ENCODE assay signal across 7 cellular contexts in the genomic region with DNA sequence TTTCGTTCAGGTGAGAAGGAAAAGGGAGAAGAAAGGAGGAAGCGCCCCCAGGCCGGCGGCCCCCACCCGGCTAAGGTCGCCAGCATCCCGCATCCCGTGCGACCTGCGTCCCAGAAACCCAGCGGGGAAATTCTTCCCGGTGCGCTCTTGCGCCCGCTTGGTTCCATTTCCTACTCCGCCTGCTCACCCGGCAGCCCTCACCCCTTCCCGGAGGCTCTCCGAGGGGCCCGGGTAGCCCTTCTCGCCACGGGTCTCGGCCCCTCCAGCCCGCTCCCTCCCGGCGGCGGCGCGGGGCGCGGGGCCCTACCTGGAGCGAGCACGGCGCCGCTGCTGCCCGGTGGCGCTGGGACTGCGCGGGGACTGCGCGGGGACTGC. TPM values are rescaled to one million over a fixed set of nuclear protein-coding genes. Genes with fewer than 3 reads are reported as not detected.
DNase-seq lines count a peak whose midpoint lies in the region; ATAC-seq and TF ChIP-seq lines count a peak whose summit lies in the region.

Gene PRKCQ (minus strand): TSS at position 373 of the 375 bp plus-strand sequence. CDS start 65,141 bp downstream, outside the sequence.

- 0 to 1% (median 1%) methylated on average over 13 to 41 of the region's 41 CpGs for WGBS in ovary, 3 donors

- no peaks in the 10 kb centered on the region for H3K27me3 ChIP-seq in ovary
- peaks cover 34% of the 10 kb centered on the region; the same call in 1 of the 2 replicates for H3K27me3 ChIP-seq in PC-3 (ENCODE audit: low read length)

- no peak within 1 kb of the TSS for H3K9ac ChIP-seq in PC-3 (ENCODE audit: low read length)

- DNase-seq in fibroblast of mammary gland (ENCODE audit: low read depth), result no peak
- peak in 4 of 5 donors; percentile 21 to 64 (median 34) for DNase-seq in ovary
- DNase-seq in PC-3, result no peak

- H3K27ac ChIP-seq in ovary (peak within 1 kb of the TSS in 1 of 2 donors; percentile 58), PC-3 (ENCODE audit: low read length) (no peak within 1 kb of the TSS)

- H3K36me3 ChIP-seq in ovary, result no peaks in the 10 kb centered on the region
- H3K36me3 ChIP-seq in PC-3 (ENCODE audit: low read depth, low read length), result no peaks in the 10 kb centered on the region

- no TSS peak for BruUV-seq in PC-3 (replicated peaks; lab: Mats Ljungman, UMichigan)

- no peak within 1 kb of the TSS for H3K4me2 ChIP-seq in PC-3 (ENCODE audit: low read length)

- no peak for TF ChIP-seq POLR2A in ovary (IDR thresholded peaks at IDR 0.05)

- ATAC-seq in GM18519 (IDR thresholded peaks at IDR 0.05; ENCODE audit: low FRiP score, unreplicated experiment) (peak; percentile 21), HG02678 (IDR thresholded peaks at IDR 0.05; ENCODE audit: unreplicated experiment) (peak; percentile 38), SK-N-SH treated with all-trans-retinoic acid at 6 μM for 48 hours (peak; percentile 50), HG02970 (IDR thresholded peaks at IDR 0.05; ENCODE audit: low FRiP score, unreplicated experiment) (no peak), PC-3 (no peak)

- no peaks in the 10 kb centered on the region for H3K79me2 ChIP-seq in PC-3 (ENCODE audit: low read length)

- TF ChIP-seq CTCF in fibroblast of mammary gland (conservative IDR thresholded peaks at IDR 0.05; ENCODE audit: control insufficient read depth, insufficient read depth, low read depth, low read length) (no peak), ovary (IDR thresholded peaks at IDR 0.05) (no peak), PC-3 (conservative IDR thresholded peaks at IDR 0.05; ENCODE audit: low read depth, low read length) (no peak)

- intact Hi-C loops in ovary (cut with DNase I), result no loop called here
- intact Hi-C loops in PC-3 (cut with micrococcal nuclease), result no loop called here

- no peaks in the 10 kb centered on the region for H3K9me2 ChIP-seq in PC-3 (replicated peaks; ENCODE audit: low read length)

- CTCF ChIA-PET in PC-3 (lab: Charles Lee), result no interaction called here

- H3K9me3 ChIP-seq in ovary, result no peaks in the 10 kb centered on the region
- no peaks in the 10 kb centered on the region for H3K9me3 ChIP-seq in PC-3 (ENCODE audit: low read length)

- TF ChIP-seq EP300 in ovary (IDR thresholded peaks at IDR 0.05), result no peak

- H3K4me3 ChIP-seq in fibroblast of mammary gland (ENCODE audit: control insufficient read depth, low read depth, low read length) (peak within 1 kb of the TSS; percentile 39), ovary (peak within 1 kb of the TSS; percentile 72), PC-3 (ENCODE audit: low read length) (no peak within 1 kb of the TSS)

- no peaks in the 10 kb centered on the region for H3F3A ChIP-seq in PC-3 (ENCODE audit: low read length, unreplicated experiment)

- H3K4me1 ChIP-seq in ovary (ENCODE audit: insufficient read depth) (peaks cover 2% of the 10 kb centered on the region), PC-3 (ENCODE audit: insufficient read depth, low read length) (no peaks in the 10 kb centered on the region)

- H2AFZ ChIP-seq in PC-3 (ENCODE audit: low read length), result no peak within 1 kb of the TSS

- POLR2A ChIA-PET in PC-3 (lab: Charles Lee; ENCODE audit: unreplicated experiment), result no interaction called here

- no peaks in the 10 kb centered on the region for H4K20me1 ChIP-seq in PC-3 (ENCODE audit: low read length)

TF ChIP-seq in SK-N-SH treated with all-trans-retinoic acid at 6 μM for 48 hours, 23 proteins besides CTCF, POLR2A, EP300 and RAD21:
- TF ChIP-seq, protein P1, sequence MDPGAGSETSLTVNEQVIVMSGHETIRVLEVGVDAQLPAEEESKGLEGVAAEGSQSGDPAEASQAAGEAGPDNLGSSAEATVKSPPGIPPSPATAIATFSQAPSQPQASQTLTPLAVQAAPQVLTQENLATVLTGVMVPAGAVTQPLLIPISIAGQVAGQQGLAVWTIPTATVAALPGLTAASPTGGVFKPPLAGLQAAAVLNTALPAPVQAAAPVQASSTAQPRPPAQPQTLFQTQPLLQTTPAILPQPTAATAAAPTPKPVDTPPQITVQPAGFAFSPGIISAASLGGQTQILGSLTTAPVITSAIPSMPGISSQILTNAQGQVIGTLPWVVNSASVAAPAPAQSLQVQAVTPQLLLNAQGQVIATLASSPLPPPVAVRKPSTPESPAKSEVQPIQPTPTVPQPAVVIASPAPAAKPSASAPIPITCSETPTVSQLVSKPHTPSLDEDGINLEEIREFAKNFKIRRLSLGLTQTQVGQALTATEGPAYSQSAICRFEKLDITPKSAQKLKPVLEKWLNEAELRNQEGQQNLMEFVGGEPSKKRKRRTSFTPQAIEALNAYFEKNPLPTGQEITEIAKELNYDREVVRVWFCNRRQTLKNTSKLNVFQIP (CRISPR knock-in tag; IDR thresholded peaks at IDR 0.05; ENCODE audit: borderline replicate concordance, low read depth), result no peak
- TF ChIP-seq ESRRG (CRISPR knock-in tag; IDR thresholded peaks at IDR 0.05) (no peak), ZNF8 (CRISPR knock-in tag; IDR thresholded peaks at IDR 0.05) (no peak), CSRNP3 (CRISPR knock-in tag; IDR thresholded peaks at IDR 0.05) (no peak), TCF4 (CRISPR knock-in tag; IDR thresholded peaks at IDR 0.05; ENCODE audit: borderline replicate concordance) (no peak), ZFP30 (CRISPR knock-in tag; IDR thresholded peaks at IDR 0.05) (no peak), TOX (CRISPR knock-in tag; IDR thresholded peaks at IDR 0.05; ENCODE audit: borderline replicate concordance) (no peak), CSDC2 (CRISPR knock-in tag; IDR thresholded peaks at IDR 0.05) (no peak), ZNF70 (CRISPR knock-in tag; IDR thresholded peaks at IDR 0.05) (no peak), RARB (CRISPR knock-in tag; IDR thresholded peaks at IDR 0.05) (no peak)
- TF ChIP-seq, protein P2, sequence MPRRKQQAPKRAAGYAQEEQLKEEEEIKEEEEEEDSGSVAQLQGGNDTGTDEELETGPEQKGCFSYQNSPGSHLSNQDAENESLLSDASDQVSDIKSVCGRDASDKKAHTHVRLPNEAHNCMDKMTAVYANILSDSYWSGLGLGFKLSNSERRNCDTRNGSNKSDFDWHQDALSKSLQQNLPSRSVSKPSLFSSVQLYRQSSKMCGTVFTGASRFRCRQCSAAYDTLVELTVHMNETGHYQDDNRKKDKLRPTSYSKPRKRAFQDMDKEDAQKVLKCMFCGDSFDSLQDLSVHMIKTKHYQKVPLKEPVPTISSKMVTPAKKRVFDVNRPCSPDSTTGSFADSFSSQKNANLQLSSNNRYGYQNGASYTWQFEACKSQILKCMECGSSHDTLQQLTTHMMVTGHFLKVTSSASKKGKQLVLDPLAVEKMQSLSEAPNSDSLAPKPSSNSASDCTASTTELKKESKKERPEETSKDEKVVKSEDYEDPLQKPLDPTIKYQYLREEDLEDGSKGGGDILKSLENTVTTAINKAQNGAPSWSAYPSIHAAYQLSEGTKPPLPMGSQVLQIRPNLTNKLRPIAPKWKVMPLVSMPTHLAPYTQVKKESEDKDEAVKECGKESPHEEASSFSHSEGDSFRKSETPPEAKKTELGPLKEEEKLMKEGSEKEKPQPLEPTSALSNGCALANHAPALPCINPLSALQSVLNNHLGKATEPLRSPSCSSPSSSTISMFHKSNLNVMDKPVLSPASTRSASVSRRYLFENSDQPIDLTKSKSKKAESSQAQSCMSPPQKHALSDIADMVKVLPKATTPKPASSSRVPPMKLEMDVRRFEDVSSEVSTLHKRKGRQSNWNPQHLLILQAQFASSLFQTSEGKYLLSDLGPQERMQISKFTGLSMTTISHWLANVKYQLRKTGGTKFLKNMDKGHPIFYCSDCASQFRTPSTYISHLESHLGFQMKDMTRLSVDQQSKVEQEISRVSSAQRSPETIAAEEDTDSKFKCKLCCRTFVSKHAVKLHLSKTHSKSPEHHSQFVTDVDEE (CRISPR knock-in tag; IDR thresholded peaks at IDR 0.05), result no peak

RNA-seq across cellular contexts. Expression of gene PRKCQ, which starts in this region (rescaled TPM):
- total RNA-seq in ovary, result 1 to 10 TPM in 4 of 7 donors, under 1 TPM in 3; 0.71 to 3.6 (median 1.1) TPM
- polyA plus RNA-seq in ovary, result 1 to 10 TPM in 1 of 2 donors, under 1 TPM in 1; 0.90 to 3.0 TPM
- total RNA-seq in PC-3 (2014; rRNA removed), result not detected in 2 replicates

Comparison
In these comparisons a context has a peak if more than half of its experiments do, and no peak if none do; other contexts are left out.
1. ATAC-seq: peak in GM18519 (single experiment), HG02678 (single experiment) and SK-N-SH treated with all-trans-retinoic acid at 6 μM for 48 hours (single experiment); none in HG02970 (single experiment) and PC-3 (single experiment).
2. DNase-seq: peak in ovary (4 of 5); none in fibroblast of mammary gland (single experiment) and PC-3 (single experiment).